13 cellular contexts compared by ENCODE assay signal in genomic region chr3:132293231-132293630, GRCh38. TPM values are rescaled to one million over a fixed set of nuclear protein-coding genes. Genes with fewer than 3 reads are reported as not detected.
"Had no signal": no experiment of that assay in that cellular context is flagged by ENCODE, and none has a peak within 500 bp of the region (broad histone marks: within the 10 kb centered on the region; RNA-seq: fewer than 3 reads in every experiment).

No MANE protein-coding gene starts in this region.

- ATAC-seq: activated CD8-positive, alpha-beta T cell treated with anti-CD3 and anti-CD28 coated beads, Interleukin-2, amount 10 ng/mL, durations not matched to agents 7 days and 5 days; activated naive CD8-positive, alpha-beta T cell treated with anti-CD3 and anti-CD28 coated beads, Interleukin-2, amount 50 U/mL, for 24 hours; naive thymus-derived CD4-positive, alpha-beta T cell; WTC11 had no signal

- H3K27ac ChIP-seq: ascending aorta, esophagus squamous epithelium, right atrium auricular region, skin epidermis, uterus had no signal

- H3K4me1 Mint-ChIP-seq: activated naive CD8-positive, alpha-beta T cell treated with anti-CD3 and anti-CD28 coated beads, Interleukin-2, amount 50 U/mL, for 24 hours had no signal

- H3K4me1 ChIP-seq: ascending aorta, esophagus squamous epithelium, right atrium auricular region, uterus had no signal

- H3K27ac Mint-ChIP-seq: activated CD8-positive, alpha-beta T cell treated with anti-CD3 and anti-CD28 coated beads, Interleukin-2, amount 10 ng/mL, durations not matched to agents 7 days and 5 days; activated naive CD8-positive, alpha-beta T cell treated with anti-CD3 and anti-CD28 coated beads, Interleukin-2, amount 50 U/mL, for 24 hours; immature natural killer cell; naive thymus-derived CD4-positive, alpha-beta T cell; WTC11 had no signal

- H3K4me3 ChIP-seq: ascending aorta, esophagus squamous epithelium, lung, right atrium auricular region, skin epidermis, uterus had no signal

- H3K36me3 Mint-ChIP-seq: immature natural killer cell; naive thymus-derived CD4-positive, alpha-beta T cell had no signal

- H3K27me3 ChIP-seq: ascending aorta, esophagus squamous epithelium, right atrium auricular region, uterus had no signal

- DNase-seq: activated CD4-positive, alpha-beta T cell treated with anti-CD3 and anti-CD28 coated beads for 48 hours; activated CD8-positive, alpha-beta memory T cell treated with anti-CD3 and anti-CD28 coated beads, Interleukin-2, amount 50 U/mL, for 48 hours; activated CD8-positive, alpha-beta T cell treated with anti-CD3 and anti-CD28 coated beads, Interleukin-2, amount 10 ng/mL, durations not matched to agents 7 days and 5 days; activated naive CD8-positive, alpha-beta T cell treated with anti-CD3 and anti-CD28 coated beads, Interleukin-2, amount 50 U/mL, for 24 hours; esophagus squamous epithelium; immature natural killer cell; naive thymus-derived CD4-positive, alpha-beta T cell; uterus had no signal

- H3K9me3 ChIP-seq: ascending aorta, right atrium auricular region, uterus had no signal

- H3K36me3 ChIP-seq: ascending aorta, esophagus squamous epithelium, right atrium auricular region, uterus had no signal

- H3K4me3 Mint-ChIP-seq: activated CD8-positive, alpha-beta T cell treated with anti-CD3 and anti-CD28 coated beads, Interleukin-2, amount 10 ng/mL, durations not matched to agents 7 days and 5 days; activated naive CD8-positive, alpha-beta T cell treated with anti-CD3 and anti-CD28 coated beads, Interleukin-2, amount 50 U/mL, for 24 hours; immature natural killer cell; naive thymus-derived CD4-positive, alpha-beta T cell; WTC11 had no signal

RNA-seq across cellular contexts. Expression of gene ACP3, which starts 24.0 kb away (rescaled TPM):
- total RNA-seq: activated CD8-positive, alpha-beta T cell treated with anti-CD3 and anti-CD28 coated beads, Interleukin-2, amount 10 ng/mL, durations not matched to agents 7 days and 5 days had no signal
- polyA plus RNA-seq: naive thymus-derived CD4-positive, alpha-beta T cell had no signal
